1 cellular context compared by ENCODE assay signal in genomic region chr2:154244932-154245331, GRCh38.
TF ChIP-seq lines count a peak whose summit lies in the region.

No MANE protein-coding gene starts in this region.

TF ChIP-seq in HEK293, 187 proteins besides CTCF, POLR2A, EP300 and RAD21 (continued from another document):
- TF ChIP-seq ZNF518A (tag by site-specific recombination; conservative IDR thresholded peaks at IDR 0.05; ENCODE audit: low read depth) (peak; percentile 59; the same call in 1 of the 2 replicates), ZBTB11 (tag by site-specific recombination; conservative IDR thresholded peaks at IDR 0.05; ENCODE audit: low read depth) (peak; percentile 71), ZNF623 (tag by site-specific recombination; IDR thresholded peaks at IDR 0.05) (peak; percentile 41; the same call in 1 of the 2 replicates), ZNF394 (tag by site-specific recombination; IDR thresholded peaks at IDR 0.05; ENCODE audit: borderline replicate concordance) (peak; percentile 80; the same call in 1 of the 2 replicates), ZNF558 (tag by site-specific recombination; IDR thresholded peaks at IDR 0.05) (0 out of 2 replicates have a peak, but pooled peaks have one; percentile 28), ZNF768 (tag by site-specific recombination; IDR thresholded peaks at IDR 0.05) (no peak), ZNF560 (tag by site-specific recombination; IDR thresholded peaks at IDR 0.05; ENCODE audit: borderline replicate concordance) (0 out of 2 replicates have a peak, but pooled peaks have one; percentile 12)
